Comparison of ENCODE assay signal across 21 cellular contexts in genomic region chr4:8869002-8869878, GRCh38. TPM values are rescaled to one million over a fixed set of nuclear protein-coding genes. Genes with fewer than 3 reads are reported as not detected.
A peak's percentile ranks its signal among the peaks of the same experiment; 100 is the strongest.
DNase-seq lines count a peak whose midpoint lies in the region; ATAC-seq and TF ChIP-seq lines count a peak whose summit lies in the region.
"Had no signal": no experiment of that assay in that cellular context is flagged by ENCODE, and none has a peak within 500 bp of the region (broad histone marks: within the 10 kb centered on the region; RNA-seq: fewer than 3 reads in every experiment).

No MANE protein-coding gene starts in this region.

- peak overlapping the region in 4 of 5 experiments; percentile 14 to 85 (median 58) for H3K4me3 Mint-ChIP-seq in brain
- H3K4me3 Mint-ChIP-seq in neural progenitor cell, result peak overlapping the region; percentile 53
- H3K4me3 Mint-ChIP-seq in HFFc6, result no peak overlapping the region
- H3K4me3 Mint-ChIP-seq: CD4-positive, alpha-beta T cell had no signal

- peaks cover 87% of the 10 kb centered on the region for H4K20me1 ChIP-seq in neural progenitor cell (ENCODE audit: low read depth)

- TF ChIP-seq CTCF in BE2C (IDR thresholded peaks at IDR 0.05; ENCODE audit: low read depth, low read length) (no peak), GM20000 (IDR thresholded peaks at IDR 0.05; ENCODE audit: extremely low read depth, missing control alignments) (no peak), brain (conservative IDR thresholded peaks at IDR 0.05) (no peak), neural progenitor cell (IDR thresholded peaks at IDR 0.05) (no peak), HFFc6 (IDR thresholded peaks at IDR 0.05) (no peak)

- no peak overlapping the region for H3K4me2 ChIP-seq in neural progenitor cell
- H3K4me2 ChIP-seq: BLaER1 had no signal

- no peak overlapping the region for H2AFZ ChIP-seq in neural progenitor cell (replicated peaks)

- DNase-seq in BE2C (no peak), GM20000 (ENCODE audit: low spot score) (peak; percentile 42), neural progenitor cell (ENCODE audit: low spot score) (no peak), COLO668 (lab: John Stamatoyannopoulos, UW; ENCODE audit: unreplicated experiment) (no peak), HFFc6 (no peak)
- DNase-seq: Calu3; CD4-positive, alpha-beta T cell; DMS153; GOT3; Kasumi-1; NCI-H1694; NCI-H446 treated with DMSO at 0.1 percent for 48 hours; NCI-H526 treated with DMSO at 0.1 percent for 48 hours; OCI-M1 had no signal

- H3K27me3 ChIP-seq in BE2C, result no peaks in the 10 kb centered on the region
- peaks cover 100% of the 10 kb centered on the region for H3K27me3 ChIP-seq in neural progenitor cell

- no peaks in the 10 kb centered on the region for H3K79me2 ChIP-seq in neural progenitor cell (ENCODE audit: low read depth)

- H3K9me3 Mint-ChIP-seq in brain (peaks cover 0 to 4% (median 0%) of the 10 kb centered on the region in 5 experiments), neural progenitor cell (no peaks in the 10 kb centered on the region), HFFc6 (no peaks in the 10 kb centered on the region)
- H3K9me3 Mint-ChIP-seq: CD4-positive, alpha-beta T cell had no signal

- H3K27me3 Mint-ChIP-seq in brain (peaks cover 89% of the 10 kb centered on the region), neural progenitor cell (ENCODE audit: insufficient read depth, low read depth) (peaks cover 76% of the 10 kb centered on the region), HFFc6 (ENCODE audit: insufficient read depth) (peaks cover 57% of the 10 kb centered on the region)

- H3K9me3 ChIP-seq in BE2C (no peaks in the 10 kb centered on the region), neural progenitor cell (ENCODE audit: low read depth) (no peaks in the 10 kb centered on the region)
- H3K9me3 ChIP-seq: SJSA1 had no signal

- no peak overlapping the region for H3K27ac ChIP-seq in neural progenitor cell
- H3K27ac ChIP-seq: BLaER1, SJSA1 had no signal

- H3K36me3 Mint-ChIP-seq in brain (no peaks in the 10 kb centered on the region), neural progenitor cell (no peaks in the 10 kb centered on the region), HFFc6 (ENCODE audit: low read depth) (no peaks in the 10 kb centered on the region)

- peaks cover 3% of the 10 kb centered on the region for H3F3A ChIP-seq in neural progenitor cell (ENCODE audit: low read depth)

- no peak overlapping the region for H3K9ac ChIP-seq in neural progenitor cell
- H3K9ac ChIP-seq: BLaER1 had no signal

- H3K4me3 ChIP-seq in BE2C (ENCODE audit: low read depth, low read length) (peak overlapping the region; percentile 76), neural progenitor cell (no peak overlapping the region)
- H3K4me3 ChIP-seq: BLaER1, SJSA1 had no signal

- no peak overlapping the region for H3K27ac Mint-ChIP-seq in brain
- H3K27ac Mint-ChIP-seq in neural progenitor cell, result no peak overlapping the region
- no peak overlapping the region for H3K27ac Mint-ChIP-seq in HFFc6
- H3K27ac Mint-ChIP-seq: CD4-positive, alpha-beta T cell had no signal

- peaks cover 3% of the 10 kb centered on the region; the same call in 1 of the 2 replicates for H3K4me1 ChIP-seq in BE2C
- peaks cover 12% of the 10 kb centered on the region for H3K4me1 ChIP-seq in neural progenitor cell

- H3K36me3 ChIP-seq in BE2C, result peaks cover 21% of the 10 kb centered on the region
- H3K36me3 ChIP-seq in neural progenitor cell, result no peaks in the 10 kb centered on the region
- H3K36me3 ChIP-seq: BLaER1, SJSA1 had no signal

- H3K4me1 Mint-ChIP-seq in brain (peaks cover 17% of the 10 kb centered on the region), neural progenitor cell (peaks cover 15% of the 10 kb centered on the region), HFFc6 (ENCODE audit: low read depth) (0 out of 2 replicates have a peak, but pooled peaks cover 5% of the 10 kb centered on the region)

- ATAC-seq in GM19395 (IDR thresholded peaks at IDR 0.05; ENCODE audit: unreplicated experiment), result no peak
- ATAC-seq: Right ventricle myocardium inferior had no signal

RNA-seq across cellular contexts. Expression of gene HMX1, which starts 2.4 kb away (rescaled TPM):
- 31.2 TPM for polyA plus RNA-seq in BE2C (2012; ENCODE audit: insufficient read depth, insufficient read length, low read depth)
- not detected for polyA plus RNA-seq in brain (ENCODE audit: insufficient read depth, low read depth, low replicate concordance)
- 0.19 TPM in 1 of 2 replicates, not detected in the other for total RNA-seq in neural progenitor cell (ENCODE audit: low replicate concordance)
- not detected for total RNA-seq in HFFc6 (2021; fragmentation: NEBNext Ultra II Directional; extraction: Animal tissue kit (Norgen Biotek cat#: 25700))
- total RNA-seq: Calu3; CD4-positive, alpha-beta T cell; G401; MCF 10A; Right ventricle myocardium inferior had no signal
